18 cellular contexts compared by ENCODE assay signal in genomic region chr3:30686176-30686575, GRCh38.
DNase-seq lines count a peak whose midpoint lies in the region; ATAC-seq, FAIRE-seq and TF ChIP-seq lines count a peak whose summit lies in the region.
"Had no signal": no experiment of that assay in that cellular context is flagged by ENCODE, and none has a peak within 500 bp of the region (broad histone marks: within the 10 kb centered on the region; RNA-seq: fewer than 3 reads in every experiment).

No MANE protein-coding gene starts in this region.

- no peak overlapping the region for H3K4me2 ChIP-seq in astrocyte (ENCODE audit: low read length)
- no peak overlapping the region for H3K4me2 ChIP-seq in osteoblast (ENCODE audit: insufficient read depth, low read length)

- no peak for FAIRE-seq in astrocyte (lab: Jason Lieb, UNC)

- H3K79me2 ChIP-seq in ACC112 (ENCODE audit: control insufficient read depth, insufficient read depth, low read length, unreplicated experiment) (peaks cover 53% of the 10 kb centered on the region), astrocyte (ENCODE audit: insufficient read depth, low read length) (peaks cover 59% of the 10 kb centered on the region), osteoblast (ENCODE audit: insufficient read depth, low read length) (peaks cover 23% of the 10 kb centered on the region)

- intact Hi-C loops in CD8-positive, alpha-beta T cell (cut with DNase I, micrococcal nuclease) = loop anchor here in 1 of 2 experiments (1.0 kb wide), 1 partner anchor 13 kb away; no protein-coding TSS in a partner anchor
- intact Hi-C loops in natural killer cell (cut with micrococcal nuclease) = no loop called here

- no peak overlapping the region for H3K4me3 Mint-ChIP-seq in CD8-positive, alpha-beta T cell
- H3K4me3 Mint-ChIP-seq in astrocyte (ENCODE audit: unreplicated experiment) = no peak overlapping the region
- no peak overlapping the region for H3K4me3 Mint-ChIP-seq in natural killer cell
- H3K4me3 Mint-ChIP-seq in WTC11 = no peak overlapping the region
- H3K4me3 Mint-ChIP-seq: activated CD4-positive, alpha-beta memory T cell treated with anti-CD3 and anti-CD28 coated beads for 36 hours had no signal

- H3K4me1 Mint-ChIP-seq in CD8-positive, alpha-beta T cell (ENCODE audit: low read depth) = peaks cover 97% of the 10 kb centered on the region
- H3K4me1 Mint-ChIP-seq in astrocyte (ENCODE audit: low read depth, unreplicated experiment) (peaks cover 54% of the 10 kb centered on the region), natural killer cell (peaks cover 75 to 93% of the 10 kb centered on the region in 2 donors), WTC11 (peaks cover 37% of the 10 kb centered on the region)

- no peaks in the 10 kb centered on the region for H3K27me3 ChIP-seq in ACC112 (ENCODE audit: insufficient read depth, low read length)
- no peaks in the 10 kb centered on the region for H3K27me3 ChIP-seq in CD8-positive, alpha-beta T cell (ENCODE audit: insufficient read depth, low read length)
- H3K27me3 ChIP-seq in astrocyte (ENCODE audit: insufficient read depth, low read length) = no peaks in the 10 kb centered on the region
- H3K27me3 ChIP-seq in osteoblast (ENCODE audit: insufficient read depth, low read length) = no peaks in the 10 kb centered on the region

- H3K4me3 ChIP-seq in ACC112 (ENCODE audit: low read depth, low read length) (no peak overlapping the region), astrocyte (ENCODE audit: insufficient read depth, low read depth, low read length) (no peak overlapping the region), osteoblast (ENCODE audit: insufficient read depth, low read length) (no peak overlapping the region)
- H3K4me3 ChIP-seq in CD8-positive, alpha-beta T cell (ENCODE audit: low read depth, low read length) = no peak overlapping the region
- H3K4me3 ChIP-seq: GM23248 had no signal

- H3K9me3 Mint-ChIP-seq in CD8-positive, alpha-beta T cell = no peaks in the 10 kb centered on the region
- no peaks in the 10 kb centered on the region for H3K9me3 Mint-ChIP-seq in astrocyte (ENCODE audit: unreplicated experiment)
- no peaks in the 10 kb centered on the region for H3K9me3 Mint-ChIP-seq in natural killer cell
- no peaks in the 10 kb centered on the region for H3K9me3 Mint-ChIP-seq in WTC11
- H3K9me3 Mint-ChIP-seq: activated CD4-positive, alpha-beta memory T cell treated with anti-CD3 and anti-CD28 coated beads for 36 hours had no signal

- POLR2A ChIA-PET in CD8-positive, alpha-beta T cell (lab: Charles Lee) = interaction anchor here (0.9 to 1.2 kb wide), 3 partner anchors 28 to 79 kb away, joined by 3 to 4 read pairs (median 3); no protein-coding TSS in a partner anchor
- POLR2A ChIA-PET in WTC11 (lab: Charles Lee) = no interaction called here

- peaks cover 58% of the 10 kb centered on the region for H3K36me3 ChIP-seq in ACC112 (ENCODE audit: insufficient read depth, low read length)
- peaks cover 57% of the 10 kb centered on the region for H3K36me3 ChIP-seq in CD8-positive, alpha-beta T cell (ENCODE audit: insufficient read depth, low read length)
- H3K36me3 ChIP-seq in astrocyte (ENCODE audit: insufficient read depth, low read length) = peaks cover 35% of the 10 kb centered on the region
- peaks cover 41% of the 10 kb centered on the region for H3K36me3 ChIP-seq in osteoblast (ENCODE audit: insufficient read depth, low read length)

- peaks cover 86% of the 10 kb centered on the region for H3K4me1 ChIP-seq in ACC112 (ENCODE audit: control insufficient read depth, insufficient read depth, low read length, unreplicated experiment)
- H3K4me1 ChIP-seq in CD8-positive, alpha-beta T cell (ENCODE audit: insufficient read depth, low read length) = peaks cover 99% of the 10 kb centered on the region
- peaks cover 38% of the 10 kb centered on the region for H3K4me1 ChIP-seq in astrocyte (ENCODE audit: insufficient read depth, low read length)
- peaks cover 48% of the 10 kb centered on the region for H3K4me1 ChIP-seq in osteoblast (ENCODE audit: insufficient read depth, low read length)

- ATAC-seq in CD8-positive, alpha-beta T cell = no peak
- no peak for ATAC-seq in natural killer cell
- no peak for ATAC-seq in activated CD4-positive, CD25-positive, alpha-beta regulatory T cell treated with anti-CD3 and anti-CD28 coated beads, Interleukin-2, amount 50 U/mL, for 24 hours
- no peak for ATAC-seq in WTC11
- ATAC-seq: left colon had no signal

- no peaks in the 10 kb centered on the region for H4K20me1 ChIP-seq in astrocyte (ENCODE audit: insufficient read depth, low read length)
- H4K20me1 ChIP-seq in osteoblast (ENCODE audit: insufficient read depth, low read length) = no peaks in the 10 kb centered on the region

- no peak overlapping the region for H3K9ac ChIP-seq in astrocyte (ENCODE audit: low read length)
- H3K9ac ChIP-seq: GM23248 had no signal

- TF ChIP-seq CTCF in CD8-positive, alpha-beta T cell (IDR thresholded peaks at IDR 0.05) = no peak
- TF ChIP-seq CTCF in astrocyte (IDR thresholded peaks at IDR 0.05; ENCODE audit: insufficient read depth, low read depth, low read length) = no peak
- no peak for TF ChIP-seq CTCF in natural killer cell (IDR thresholded peaks at IDR 0.05)
- TF ChIP-seq CTCF in osteoblast (IDR thresholded peaks at IDR 0.05; ENCODE audit: extremely low read depth, low read depth, low read length) = no peak
- no peak for TF ChIP-seq CTCF in WTC11 (IDR thresholded peaks at IDR 0.05)

- H3K9me3 ChIP-seq in CD8-positive, alpha-beta T cell (ENCODE audit: low read length) = no peaks in the 10 kb centered on the region
- H3K9me3 ChIP-seq in astrocyte (ENCODE audit: insufficient read depth, low read depth, low read length) (no peaks in the 10 kb centered on the region), osteoblast (ENCODE audit: low read depth, low read length) (no peaks in the 10 kb centered on the region)

- no peak overlapping the region for H2AFZ ChIP-seq in ACC112 (ENCODE audit: low read length, unreplicated experiment)
- H2AFZ ChIP-seq in astrocyte (ENCODE audit: low read depth, low read length) = no peak overlapping the region
- H2AFZ ChIP-seq in osteoblast (ENCODE audit: low read length) = no peak overlapping the region
- H2AFZ ChIP-seq: GM23248 had no signal

- CTCF ChIA-PET in CD8-positive, alpha-beta T cell (lab: Charles Lee) = interaction anchor here (0.8 to 1.6 kb wide), 3 partner anchors 39 to 643 kb away, joined by 4 read pairs; no protein-coding TSS in a partner anchor
- CTCF ChIA-PET in WTC11 (lab: Charles Lee) = no interaction called here

- H3K27me3 Mint-ChIP-seq in CD8-positive, alpha-beta T cell (ENCODE audit: low read depth) = no peaks in the 10 kb centered on the region
- no peaks in the 10 kb centered on the region for H3K27me3 Mint-ChIP-seq in astrocyte (ENCODE audit: low read depth, unreplicated experiment)
- H3K27me3 Mint-ChIP-seq in natural killer cell (ENCODE audit: low read depth in 2 of 2) = no peaks in the 10 kb centered on the region
- no peaks in the 10 kb centered on the region for H3K27me3 Mint-ChIP-seq in WTC11 (ENCODE audit: low read depth)
- H3K27me3 Mint-ChIP-seq: activated CD4-positive, alpha-beta memory T cell treated with anti-CD3 and anti-CD28 coated beads for 36 hours had no signal

- no peak for DNase-seq in CD8-positive, alpha-beta T cell
- DNase-seq in astrocyte (ENCODE audit: low read depth) (peak; percentile 39), natural killer cell (no peak), NCI-H2107 (lab: John Stamatoyannopoulos, UW) (no peak), osteoblast (ENCODE audit: insufficient read length, low spot score, missing footprints) (no peak), WTC11 (ENCODE audit: low spot score) (no peak)
- DNase-seq: activated CD4-positive, alpha-beta memory T cell treated with anti-CD3 and anti-CD28 coated beads for 36 hours; activated T-cell treated with anti-CD3 and anti-CD28 coated beads, Interleukin-2, amount 50 U/mL, for 48 hours; GM23248; Karpas-422; left colon; midbrain; NCI-H1092 treated with DMSO at 0.1 percent for 48 hours; NCI-H2081; occipital lobe; RPMI8226 had no signal

- peak overlapping the region; percentile 92 for H3K27ac Mint-ChIP-seq in CD8-positive, alpha-beta T cell
- H3K27ac Mint-ChIP-seq in astrocyte (ENCODE audit: unreplicated experiment) (no peak overlapping the region), natural killer cell (peak overlapping the region; percentile 81 to 84), WTC11 (no peak overlapping the region)

- peaks cover 97% of the 10 kb centered on the region for H3K36me3 Mint-ChIP-seq in CD8-positive, alpha-beta T cell
- H3K36me3 Mint-ChIP-seq in astrocyte (ENCODE audit: low read depth, unreplicated experiment) (peaks cover 16% of the 10 kb centered on the region), natural killer cell (peaks cover 11% of the 10 kb centered on the region), WTC11 (peaks cover 44% of the 10 kb centered on the region)

- H3K27ac ChIP-seq in ACC112 (ENCODE audit: low read depth, low read length) (peak overlapping the region; percentile 4; the same call in 1 of the 2 replicates), astrocyte (ENCODE audit: low read depth, low read length) (no peak overlapping the region), osteoblast (ENCODE audit: low read depth, low read length) (no peak overlapping the region)
- no peak overlapping the region for H3K27ac ChIP-seq in CD8-positive, alpha-beta T cell (ENCODE audit: low read depth, low read length)
- H3K27ac ChIP-seq: GM23248 had no signal

TF ChIP-seq in WTC11, 78 proteins besides CTCF, POLR2A, EP300 and RAD21 (continues in another document):
- TF ChIP-seq PRDM15 (CRISPR knock-in tag; IDR thresholded peaks at IDR 0.05) = no peak

Comparison
In these comparisons a context has a peak if more than half of its experiments do, and no peak if none do; other contexts are left out.
1. H3K27ac Mint-ChIP-seq: peak in CD8-positive, alpha-beta T cell (single experiment) and natural killer cell (2 of 2); none in astrocyte (single experiment) and WTC11 (single experiment).